11 cellular contexts compared by ENCODE assay signal in the genomic region with DNA sequence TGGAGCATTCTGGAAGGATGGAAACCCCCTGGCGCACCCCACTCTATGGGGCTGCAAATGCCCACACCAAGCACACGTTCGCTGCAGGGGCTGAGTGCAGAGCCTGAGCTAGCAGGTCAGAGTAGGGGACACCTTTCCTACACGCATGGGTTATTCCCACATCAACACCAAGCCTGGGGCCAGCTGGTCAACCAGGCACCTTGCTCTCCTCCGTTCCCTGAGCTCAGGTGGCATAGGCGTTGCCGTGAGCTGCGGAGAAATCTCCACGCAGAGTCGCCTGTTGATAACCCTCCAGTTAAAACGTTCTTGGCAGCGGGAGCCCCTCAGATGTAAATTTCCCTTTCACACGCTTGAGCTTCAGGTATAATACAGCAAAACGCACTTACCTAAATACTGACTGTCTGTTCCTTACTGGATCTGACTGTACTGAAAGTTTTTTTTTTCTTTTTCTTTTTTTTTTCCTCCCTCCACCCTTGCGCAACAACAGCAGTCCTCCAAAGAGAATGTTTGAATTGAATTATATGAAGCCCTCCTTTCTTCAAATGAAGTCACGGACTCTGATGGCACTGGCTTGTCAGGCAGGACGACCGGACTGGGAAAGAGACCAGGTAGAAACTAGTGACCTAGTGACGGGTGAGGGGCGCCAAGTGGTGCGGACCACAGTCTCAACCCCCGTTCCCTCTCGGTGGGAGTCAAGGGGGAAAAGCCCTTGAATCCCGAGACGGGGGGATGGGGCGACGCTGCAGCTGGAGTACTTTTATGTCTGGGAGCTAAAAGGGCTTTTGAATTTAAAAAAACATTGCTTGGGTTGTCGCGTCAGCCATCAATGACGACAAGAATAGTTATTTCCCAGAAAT. TPM values are rescaled to one million over a fixed set of nuclear protein-coding genes. Genes with fewer than 3 reads are reported as not detected.
A peak's percentile ranks its signal among the peaks of the same experiment; 100 is the strongest.
DNase-seq lines count a peak whose midpoint lies in the region; ATAC-seq and TF ChIP-seq lines count a peak whose summit lies in the region.
"Had no signal": no experiment of that assay in that cellular context is flagged by ENCODE, and none has a peak within 500 bp of the region (broad histone marks: within the 10 kb centered on the region; RNA-seq: fewer than 3 reads in every experiment).

No MANE protein-coding gene starts in this region.

- H3K36me3 Mint-ChIP-seq in activated CD4-positive, alpha-beta T cell treated with anti-CD3 and anti-CD28 coated beads for 36 hours (ENCODE audit: low read depth): no peaks in the 10 kb centered on the region

- H4K20me1 ChIP-seq in smooth muscle cell (ENCODE audit: low read depth): no peaks in the 10 kb centered on the region

- no peaks in the 10 kb centered on the region for H3K4me1 ChIP-seq in colonic mucosa
- H3K4me1 ChIP-seq in smooth muscle cell (ENCODE audit: low read depth): peaks cover 23% of the 10 kb centered on the region

- H3K4me3 Mint-ChIP-seq in activated CD4-positive, alpha-beta T cell treated with anti-CD3 and anti-CD28 coated beads for 36 hours: no peak overlapping the region

- no peak for TF ChIP-seq RAD21 in Ishikawa (IDR thresholded peaks at IDR 0.05; ENCODE audit: low read depth)

- TF ChIP-seq CTCF in colonic mucosa (IDR thresholded peaks at IDR 0.05): no peak
- no peak for TF ChIP-seq CTCF in smooth muscle cell (IDR thresholded peaks at IDR 0.05; ENCODE audit: borderline replicate concordance, insufficient read depth, poor library complexity, severe bottlenecking)

- no peaks in the 10 kb centered on the region for H3K79me2 ChIP-seq in smooth muscle cell (ENCODE audit: low read depth)

- no peaks in the 10 kb centered on the region for H3F3A ChIP-seq in smooth muscle cell (ENCODE audit: low read depth)

- no peak overlapping the region for H3K27ac Mint-ChIP-seq in activated CD4-positive, alpha-beta T cell treated with anti-CD3 and anti-CD28 coated beads for 36 hours

- no peak for ATAC-seq in GM19397 (IDR thresholded peaks at IDR 0.05; ENCODE audit: unreplicated experiment)
- ATAC-seq in activated CD4-positive, alpha-beta T cell treated with anti-CD3 and anti-CD28 coated beads for 36 hours: no peak
- ATAC-seq in GM21526 (IDR thresholded peaks at IDR 0.05; ENCODE audit: low FRiP score, unreplicated experiment): no peak

- peak overlapping the region; percentile 70 for H2AFZ ChIP-seq in smooth muscle cell (ENCODE audit: low read depth)

- H3K9me3 ChIP-seq in colonic mucosa (no peaks in the 10 kb centered on the region), smooth muscle cell (replicated peaks; ENCODE audit: low read depth) (no peaks in the 10 kb centered on the region)
- H3K9me3 ChIP-seq: esophagus squamous epithelium had no signal

- DNase-seq in colonic mucosa (peak; percentile 66), kidney tubule cell (ENCODE audit: low spot score) (peak; percentile 4), smooth muscle cell (lab: John Stamatoyannopoulos, UW; ENCODE audit: unreplicated experiment) (no peak)
- DNase-seq in stimulated activated naive CD4-positive, alpha-beta T cell treated with Interleukin-2 at 50 U/mL for 16 hours (lab: John Stamatoyannopoulos, UW): no peak
- DNase-seq in activated CD4-positive, alpha-beta T cell treated with anti-CD3 and anti-CD28 coated beads for 36 hours: no peak
- DNase-seq: DMS79 treated with DMSO at 0.1 percent for 48 hours, esophagus squamous epithelium, NCI-H187 treated with DMSO at 0.1 percent for 48 hours had no signal

- no peaks in the 10 kb centered on the region for H3K9me3 Mint-ChIP-seq in activated CD4-positive, alpha-beta T cell treated with anti-CD3 and anti-CD28 coated beads for 36 hours (ENCODE audit: low read depth)

- peaks cover 35% of the 10 kb centered on the region for H3K27me3 Mint-ChIP-seq in activated CD4-positive, alpha-beta T cell treated with anti-CD3 and anti-CD28 coated beads for 36 hours

- H3K27ac ChIP-seq in colonic mucosa (peak overlapping the region; percentile 81), smooth muscle cell (ENCODE audit: low read depth) (no peak overlapping the region)
- H3K27ac ChIP-seq: esophagus squamous epithelium had no signal

- H3K4me1 Mint-ChIP-seq in activated CD4-positive, alpha-beta T cell treated with anti-CD3 and anti-CD28 coated beads for 36 hours: peaks cover 10% of the 10 kb centered on the region

- POLR2A ChIA-PET in activated CD4-positive, alpha-beta T cell treated with anti-CD3 and anti-CD28 coated beads for 36 hours (lab: Charles Lee): no interaction called here

- TF ChIP-seq EP300 in Ishikawa (IDR thresholded peaks at IDR 0.05; ENCODE audit: borderline replicate concordance): no peak

- peak overlapping the region; percentile 62 to 96 for H3K9ac ChIP-seq in colonic mucosa (ENCODE audit: low read depth in 2 of 2, low read length in 2 of 2)
- no peak overlapping the region for H3K9ac ChIP-seq in smooth muscle cell (ENCODE audit: low read depth)

- H3K36me3 ChIP-seq in colonic mucosa (no peaks in the 10 kb centered on the region), smooth muscle cell (ENCODE audit: low read depth) (no peaks in the 10 kb centered on the region)
- H3K36me3 ChIP-seq: esophagus squamous epithelium had no signal

- WGBS in smooth muscle cell (ENCODE audit: low lambda C conversion rate): 3% methylated on average over 30 of the region's 30 CpGs

- CTCF ChIA-PET in activated CD4-positive, alpha-beta T cell treated with anti-CD3 and anti-CD28 coated beads for 36 hours (lab: Charles Lee): interaction anchor here (0.6 kb wide), 1 partner anchor 230 kb away, joined by 4 read pairs; no protein-coding TSS in a partner anchor

- peak overlapping the region; percentile 78 for H3K4me2 ChIP-seq in smooth muscle cell

- intact Hi-C loops in colonic mucosa (cut with DNase I): no loop called here
- intact Hi-C loops in activated CD4-positive, alpha-beta T cell treated with anti-CD3 and anti-CD28 coated beads for 36 hours (cut with DNase I, micrococcal nuclease): loop anchor here in 1 of 2 experiments (5.0 kb wide), 1 partner anchor 492 kb away; no protein-coding TSS in a partner anchor

- peak overlapping the region; percentile 33 for H3K4me3 ChIP-seq in colonic mucosa
- peak overlapping the region; percentile 64 for H3K4me3 ChIP-seq in smooth muscle cell

- H3K27me3 ChIP-seq in colonic mucosa (no peaks in the 10 kb centered on the region), smooth muscle cell (ENCODE audit: low read depth) (peaks cover 83% of the 10 kb centered on the region)

TF ChIP-seq in Ishikawa, 13 proteins besides CTCF, POLR2A, EP300 and RAD21:
- 0 out of 2 replicates have a peak, but pooled peaks have one; percentile 36 for TF ChIP-seq CEBPB (IDR thresholded peaks at IDR 0.05)
- TF ChIP-seq, protein P1, sequence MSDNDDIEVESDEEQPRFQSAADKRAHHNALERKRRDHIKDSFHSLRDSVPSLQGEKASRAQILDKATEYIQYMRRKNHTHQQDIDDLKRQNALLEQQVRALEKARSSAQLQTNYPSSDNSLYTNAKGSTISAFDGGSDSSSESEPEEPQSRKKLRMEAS (IDR thresholded peaks at IDR 0.05): no peak

RNA-seq across cellular contexts. Expression of a gene that starts 2.0 kb away (rescaled TPM):
- total RNA-seq in colonic mucosa (10 to 100 TPM; 19.1 to 19.6 TPM), smooth muscle cell (not detected in 2 replicates)
- polyA plus RNA-seq in smooth muscle cell: not detected in 2 replicates
- not detected for total RNA-seq in activated CD4-positive, alpha-beta T cell treated with anti-CD3 and anti-CD28 coated beads for 36 hours

Comparison
In these comparisons a context has a peak if more than half of its experiments do, and no peak if none do; other contexts are left out.
1. DNase-seq: peak in colonic mucosa (single experiment) and kidney tubule cell (single experiment); none in smooth muscle cell (single experiment), stimulated activated naive CD4-positive, alpha-beta T cell treated with Interleukin-2 at 50 U/mL for 16 hours (single experiment) and activated CD4-positive, alpha-beta T cell treated with anti-CD3 and anti-CD28 coated beads for 36 hours (single experiment).
2. RNA of a gene that starts 2.0 kb away (total RNA-seq): 19.1 to 19.6 TPM in colonic mucosa; not detected in smooth muscle cell and not detected in activated CD4-positive, alpha-beta T cell treated with anti-CD3 and anti-CD28 coated beads for 36 hours; every median in the first group is over 10 times any median in the second.